Comparison of ENCODE assay signal across 17 cellular contexts in genomic region chrX:47697171-47697570, GRCh38.
"Had no signal": no experiment of that assay in that cellular context is flagged by ENCODE, and none has a peak within 500 bp of the region (broad histone marks: within the 10 kb centered on the region; RNA-seq: fewer than 3 reads in every experiment).

No MANE protein-coding gene starts in this region.

- DNase-seq: activated CD4-positive, alpha-beta memory T cell treated with anti-CD3 and anti-CD28 coated beads, Interleukin-2, amount 10 ng/mL, durations not matched to agents 7 days and 5 days; activated CD4-positive, alpha-beta T cell treated with anti-CD3 and anti-CD28 coated beads for 36 hours; activated effector memory CD4-positive, alpha-beta T cell treated with Interleukin-2 at 50 U/mL for 16 hours; activated naive CD4-positive, alpha-beta T cell treated with anti-CD3 and anti-CD28 coated beads, Interleukin-2, amount 50 U/mL, for 16 hours; activated T-cell treated with anti-CD3 and anti-CD28 coated beads, Interleukin-2, amount 50 U/mL, for 24 hours; adrenal gland; central memory CD4-positive, alpha-beta T cell; effector CD8-positive, alpha-beta T cell; left ventricle myocardium superior; mesenchymal stem cell; nucleus accumbens; SK-N-SH; stimulated activated naive CD8-positive, alpha-beta T cell treated with anti-CD3 and anti-CD28 coated beads, Interleukin-15, amount 100 ng/mL, for 72 hours; T-helper 1 cell; upper lobe of left lung had no signal

- ATAC-seq: activated CD4-positive, alpha-beta T cell treated with anti-CD3 and anti-CD28 coated beads for 36 hours; left ventricle myocardium superior; stimulated activated naive CD8-positive, alpha-beta T cell treated with anti-CD3 and anti-CD28 coated beads, Interleukin-15, amount 100 ng/mL, for 72 hours had no signal

- H3K4me3 ChIP-seq: adrenal gland, right atrium auricular region, smooth muscle cell, upper lobe of left lung had no signal
